Comparison of ENCODE assay signal across 16 cellular contexts in genomic region chr7:92723205-92723604, GRCh38.
DNase-seq lines count a peak whose midpoint lies in the region; ATAC-seq and TF ChIP-seq lines count a peak whose summit lies in the region.
"Had no signal": no experiment of that assay in that cellular context is flagged by ENCODE, and none has a peak within 500 bp of the region (broad histone marks: within the 10 kb centered on the region; RNA-seq: fewer than 3 reads in every experiment).

No MANE protein-coding gene starts in this region.

- ATAC-seq in Right ventricle myocardium superior (ENCODE audit: poor library complexity): no peak
- no peak for ATAC-seq in GM18502 (IDR thresholded peaks at IDR 0.05; ENCODE audit: poor library complexity, unreplicated experiment)
- ATAC-seq in activated T-helper 17 cell treated with anti-CD3 and anti-CD28 coated beads, Interleukin-2, amount 50 U/mL, for 72 hours (replicated peaks): no peak
- ATAC-seq: body of pancreas had no signal

- no peaks in the 10 kb centered on the region for H3K9me3 ChIP-seq in left ventricle myocardium inferior (replicated peaks)
- H3K9me3 ChIP-seq in mesodermal cell (ENCODE audit: control insufficient read depth, low read length): no peaks in the 10 kb centered on the region
- H3K9me3 ChIP-seq: body of pancreas had no signal

- DNase-seq in left ventricle myocardium inferior: no peak
- DNase-seq in Right ventricle myocardium superior: no peak
- DNase-seq in cardiac fibroblast (ENCODE audit: low read depth in 2 of 2): peak; percentile 62 to 69
- no peak for DNase-seq in NCI-H1436 (lab: John Stamatoyannopoulos, UW)
- no peak for DNase-seq in cerebellar nuclear complex (lab: John Stamatoyannopoulos, UW)
- DNase-seq: activated CD4-positive, CD25-positive, alpha-beta regulatory T cell treated with anti-CD3 and anti-CD28 coated beads, Interleukin-2, amount 50 U/mL, for 72 hours; activated T-cell treated with anti-CD3 and anti-CD28 coated beads, Interleukin-2, amount 50 U/mL, for 48 hours; immature natural killer cell; NCI-H1694; NCI-H69; nephron progenitor cell; stimulated activated CD4-positive, alpha-beta T cell treated with anti-CD3 and anti-CD28 coated beads, Interleukin-12 subunit alpha, Interleukin-12 subunit beta, amount 100 ng/mL, for 4 hours had no signal

- no peaks in the 10 kb centered on the region for H3K27me3 ChIP-seq in left ventricle myocardium inferior (ENCODE audit: low read depth)
- H3K27me3 ChIP-seq: body of pancreas had no signal

- H3K27me3 Mint-ChIP-seq in activated T-helper 17 cell treated with anti-CD3 and anti-CD28 coated beads, Interleukin-2, amount 50 U/mL, for 72 hours: no peaks in the 10 kb centered on the region

- peaks cover 43% of the 10 kb centered on the region for H3K4me1 Mint-ChIP-seq in activated T-helper 17 cell treated with anti-CD3 and anti-CD28 coated beads, Interleukin-2, amount 50 U/mL, for 72 hours

- no peak for TF ChIP-seq CTCF in left ventricle myocardium inferior (IDR thresholded peaks at IDR 0.05; ENCODE audit: borderline replicate concordance)
- no peak for TF ChIP-seq CTCF in cardiac fibroblast (IDR thresholded peaks at IDR 0.05; ENCODE audit: low read depth, low read length)

- intact Hi-C loops in left ventricle myocardium inferior (cut with micrococcal nuclease) (no loop called here), Right ventricle myocardium superior (cut with DNase I) (no loop called here)

- H3K27ac Mint-ChIP-seq in activated T-helper 17 cell treated with anti-CD3 and anti-CD28 coated beads, Interleukin-2, amount 50 U/mL, for 72 hours: no peak overlapping the region
- H3K27ac Mint-ChIP-seq: immature natural killer cell, nephron progenitor cell had no signal

- peaks cover 77% of the 10 kb centered on the region for H3K4me1 ChIP-seq in left ventricle myocardium inferior
- H3K4me1 ChIP-seq in mesodermal cell (ENCODE audit: control insufficient read depth, insufficient read depth, low read length, poor library complexity, severe bottlenecking): peaks cover 14% of the 10 kb centered on the region

- H3K4me3 Mint-ChIP-seq in activated T-helper 17 cell treated with anti-CD3 and anti-CD28 coated beads, Interleukin-2, amount 50 U/mL, for 72 hours: no peak overlapping the region
- H3K4me3 Mint-ChIP-seq: immature natural killer cell, nephron progenitor cell had no signal

- H3K36me3 ChIP-seq in left ventricle myocardium inferior (peaks cover 14% of the 10 kb centered on the region), mesodermal cell (ENCODE audit: control insufficient read depth, insufficient read depth, low read length) (peaks cover 51% of the 10 kb centered on the region)

- no peaks in the 10 kb centered on the region for H3K9me3 Mint-ChIP-seq in activated T-helper 17 cell treated with anti-CD3 and anti-CD28 coated beads, Interleukin-2, amount 50 U/mL, for 72 hours
- H3K9me3 Mint-ChIP-seq: immature natural killer cell, nephron progenitor cell had no signal

- peaks cover 92% of the 10 kb centered on the region for H3K36me3 Mint-ChIP-seq in activated T-helper 17 cell treated with anti-CD3 and anti-CD28 coated beads, Interleukin-2, amount 50 U/mL, for 72 hours (ENCODE audit: low read depth)

- no CpG with 5 or more reads among the region's 2 CpGs for WGBS in mesodermal cell (ENCODE audit: insufficient coverage in 2 of 2), 2 experiments

- H3K27ac ChIP-seq in left ventricle myocardium inferior (replicated peaks): peak overlapping the region; percentile 79
- H3K27ac ChIP-seq in mesodermal cell (ENCODE audit: low read depth, low read length, severe bottlenecking): peak overlapping the region; percentile 80
- H3K27ac ChIP-seq: body of pancreas had no signal

- H3K4me3 ChIP-seq in left ventricle myocardium inferior: no peak overlapping the region
- no peak overlapping the region for H3K4me3 ChIP-seq in cardiac fibroblast (replicated peaks in 1 of 2; ENCODE audit: low read depth in 2 of 2, low read length in 2 of 2)
- no peak overlapping the region for H3K4me3 ChIP-seq in mesodermal cell (ENCODE audit: extremely low read depth, insufficient read depth, low read length, poor library complexity, severe bottlenecking)
- H3K4me3 ChIP-seq: body of pancreas had no signal

Comparison
In these comparisons a context has a peak if more than half of its experiments do, and no peak if none do; other contexts are left out.
1. DNase-seq: peak in cardiac fibroblast (2 of 2); none in left ventricle myocardium inferior (single experiment), Right ventricle myocardium superior (single experiment), NCI-H1436 (single experiment) and cerebellar nuclear complex (0 of 2).